In the genomic region with DNA sequence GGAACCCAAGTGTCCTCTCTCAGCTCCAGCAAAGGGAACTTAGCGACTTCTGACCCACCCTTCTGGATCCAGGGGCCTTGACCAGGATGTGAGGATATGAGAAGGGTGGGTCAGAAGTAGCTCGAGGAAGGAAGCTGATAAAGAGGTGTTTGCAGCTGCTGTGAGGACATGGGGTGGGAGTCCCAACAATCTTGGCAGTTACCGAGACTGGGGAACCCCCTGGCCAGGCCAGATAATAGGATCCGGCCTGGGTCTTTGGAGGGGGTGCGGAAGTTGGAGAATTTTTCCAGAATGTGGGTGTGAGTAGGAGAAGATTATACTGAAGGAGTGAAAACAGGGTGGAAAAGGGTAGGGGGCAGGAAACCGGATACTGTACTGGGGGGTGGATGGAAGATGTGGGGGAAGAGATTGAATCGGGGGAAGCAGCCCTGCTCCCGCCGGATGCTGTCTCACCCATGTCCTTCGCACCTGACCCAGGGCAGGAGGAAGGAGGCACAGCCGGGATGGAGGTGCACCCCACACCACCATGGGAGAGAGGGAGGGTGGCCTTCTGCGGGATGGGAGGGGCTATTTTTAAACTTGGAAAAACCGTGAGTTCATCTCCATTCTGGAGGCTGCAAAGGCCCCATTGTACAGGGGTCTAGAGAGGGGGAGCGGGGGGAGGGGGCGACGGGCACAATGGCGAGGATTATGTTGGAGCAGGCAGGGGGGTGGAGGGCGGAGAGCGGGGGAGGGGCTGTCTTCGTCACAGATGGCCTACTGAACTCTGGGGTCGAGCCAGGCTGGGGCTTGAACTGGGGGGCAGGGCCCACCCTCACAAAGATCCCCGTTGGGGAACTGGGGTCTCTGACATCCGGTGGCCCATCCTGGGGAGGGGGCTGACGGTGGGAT, we compare ENCODE assay signal across 9 cellular contexts. TPM values are rescaled to one million over a fixed set of nuclear protein-coding genes. Genes with fewer than 3 reads are reported as not detected.
DNase-seq lines count a peak whose midpoint lies in the region; ATAC-seq and TF ChIP-seq lines count a peak whose summit lies in the region.
"Had no signal": no experiment of that assay in that cellular context is flagged by ENCODE, and none has a peak within 500 bp of the region (broad histone marks: within the 10 kb centered on the region; RNA-seq: fewer than 3 reads in every experiment).

No MANE protein-coding gene starts in this region.

- H3K27me3 Mint-ChIP-seq in CD4-positive, alpha-beta memory T cell, result peaks cover 1 to 12% of the 10 kb centered on the region in 2 donors

- CTCF ChIA-PET in CD4-positive, alpha-beta memory T cell (lab: Charles Lee; ENCODE audit: partially characterized antibody), result interaction anchor here (1.0 to 11.0 kb wide), 9 partner anchors 12 to 151 kb away, joined by 3 to 146 read pairs (median 10); a partner anchor contains a TSS

- TF ChIP-seq CTCF in fibroblast of lung (conservative IDR thresholded peaks at IDR 0.05 in 1 of 2, IDR thresholded peaks at IDR 0.05 in 1 of 2; ENCODE audit: low read depth in 1 of 2, low read length in 2 of 2) (no peak), parathyroid adenoma (IDR thresholded peaks at IDR 0.05) (no peak)

- peaks cover 19 to 52% (median 34%) of the 10 kb centered on the region in 4 donors for H3K4me1 Mint-ChIP-seq in CD4-positive, alpha-beta memory T cell

- H3K4me1 ChIP-seq in CD4-positive, alpha-beta memory T cell (ENCODE audit: insufficient read depth, low read length), result peaks cover 62% of the 10 kb centered on the region
- H3K4me1 ChIP-seq in SJCRH30 (peaks cover 15% of the 10 kb centered on the region), fibroblast of lung (ENCODE audit: control insufficient read depth, extremely low read depth, insufficient read depth, low read length) (peaks cover 27% of the 10 kb centered on the region), parathyroid adenoma (peaks cover 4% of the 10 kb centered on the region)

- H3K4me2 ChIP-seq in fibroblast of lung (ENCODE audit: extremely low read depth, insufficient read depth, low read length) (no peak overlapping the region), parathyroid adenoma (ENCODE audit: low read length) (no peak overlapping the region)

- H4K20me1 ChIP-seq in fibroblast of lung (ENCODE audit: control insufficient read depth, extremely low read depth, insufficient read depth, low read length), result no peaks in the 10 kb centered on the region

- H2AFZ ChIP-seq in fibroblast of lung (ENCODE audit: low read length) (no peak overlapping the region), parathyroid adenoma (no peak overlapping the region)

- no peaks in the 10 kb centered on the region for H3K36me3 ChIP-seq in CD4-positive, alpha-beta memory T cell (ENCODE audit: insufficient read depth, low read length)
- H3K36me3 ChIP-seq in SJCRH30, result no peaks in the 10 kb centered on the region
- no peaks in the 10 kb centered on the region for H3K36me3 ChIP-seq in fibroblast of lung (ENCODE audit: control insufficient read depth, insufficient read depth, low read length)
- no peaks in the 10 kb centered on the region for H3K36me3 ChIP-seq in parathyroid adenoma (ENCODE audit: control insufficient read depth, insufficient read depth, low read length)

- no peaks in the 10 kb centered on the region for H3K79me2 ChIP-seq in fibroblast of lung (ENCODE audit: control insufficient read depth, insufficient read depth, low read length)
- no peaks in the 10 kb centered on the region for H3K79me2 ChIP-seq in parathyroid adenoma

- no peaks in the 10 kb centered on the region for H3K9me3 ChIP-seq in CD4-positive, alpha-beta memory T cell (ENCODE audit: control insufficient read depth in 1 of 2, low read length in 2 of 2)
- H3K9me3 ChIP-seq in SJCRH30 (replicated peaks), result no peaks in the 10 kb centered on the region
- no peaks in the 10 kb centered on the region for H3K9me3 ChIP-seq in fibroblast of lung (ENCODE audit: control insufficient read depth, insufficient read depth, low read depth, low read length)
- no peaks in the 10 kb centered on the region for H3K9me3 ChIP-seq in parathyroid adenoma (ENCODE audit: control insufficient read depth, low read length)

- peak overlapping the region in 6 of 8 donors; percentile 64 to 83 (median 78) for H3K4me3 Mint-ChIP-seq in CD4-positive, alpha-beta memory T cell

- intact Hi-C loops in CD4-positive, alpha-beta memory T cell (cut with micrococcal nuclease), result loop anchor here (5.0 kb wide), 2 partner anchors 38 to 218 kb away; a partner anchor contains a TSS

- peak overlapping the region in 6 of 7 donors; percentile 72 to 95 (median 88) for H3K27ac Mint-ChIP-seq in CD4-positive, alpha-beta memory T cell

- H3K4me3 ChIP-seq in CD4-positive, alpha-beta memory T cell (ENCODE audit: low read length in 2 of 2), result peak overlapping the region in 1 of 2 donors; percentile 62
- H3K4me3 ChIP-seq in SJCRH30 (peak overlapping the region; percentile 51), fibroblast of lung (replicated peaks in 1 of 4; ENCODE audit: control extremely low read depth in 1 of 4, insufficient read depth in 1 of 4, low read depth in 3 of 4, low read length in 4 of 4) (no peak overlapping the region), parathyroid adenoma (ENCODE audit: low read depth, low read length) (no peak overlapping the region)

- DNase-seq in CD4-positive, alpha-beta memory T cell, result no peak
- DNase-seq in SJCRH30 (peak in 1 of 2 experiments; percentile 24), fibroblast of lung (ENCODE audit: low read depth in 2 of 2) (no peak), NCI-H2171 (lab: John Stamatoyannopoulos, UW) (no peak), DMS79 treated with DMSO at 0.1 percent for 48 hours (lab: John Stamatoyannopoulos, UW) (no peak)
- no peak for DNase-seq in effector CD4-positive, alpha-beta T cell
- DNase-seq: MV-4-11 had no signal

- H3K9me3 Mint-ChIP-seq in CD4-positive, alpha-beta memory T cell, result no peaks in the 10 kb centered on the region

- H3K9ac ChIP-seq in fibroblast of lung (ENCODE audit: insufficient read depth, low read length) (peak overlapping the region; percentile 57), parathyroid adenoma (no peak overlapping the region)

- H3K36me3 Mint-ChIP-seq in CD4-positive, alpha-beta memory T cell, result no peaks in the 10 kb centered on the region

- ATAC-seq in GM18870 (IDR thresholded peaks at IDR 0.05; ENCODE audit: unreplicated experiment), result no peak

- H3K27ac ChIP-seq in CD4-positive, alpha-beta memory T cell (ENCODE audit: low read depth, low read length), result peak overlapping the region; percentile 60
- H3K27ac ChIP-seq in SJCRH30 (peak overlapping the region; percentile 79), fibroblast of lung (ENCODE audit: insufficient read depth, low read length) (peak overlapping the region; percentile 9), parathyroid adenoma (peak overlapping the region; percentile 70)

- POLR2A ChIA-PET in CD4-positive, alpha-beta memory T cell (lab: Charles Lee; ENCODE audit: partially characterized antibody), result interaction anchor here (1.0 to 3.5 kb wide), 6 partner anchors 18 to 252 kb away, joined by 3 to 22 read pairs (median 4); a partner anchor contains a TSS

- peaks cover 10% of the 10 kb centered on the region for H3K27me3 ChIP-seq in CD4-positive, alpha-beta memory T cell (ENCODE audit: insufficient read depth, low read length)
- H3K27me3 ChIP-seq in SJCRH30, result no peaks in the 10 kb centered on the region
- peaks cover 8% of the 10 kb centered on the region for H3K27me3 ChIP-seq in fibroblast of lung (ENCODE audit: control insufficient read depth, insufficient read depth, low read length)
- no peaks in the 10 kb centered on the region for H3K27me3 ChIP-seq in parathyroid adenoma (ENCODE audit: control insufficient read depth, insufficient read depth, low read length)

RNA-seq across cellular contexts. Expression of a gene that starts 3.0 kb away (rescaled TPM):
- under 1 TPM; 0.26 to 0.28 TPM for total RNA-seq in CD4-positive, alpha-beta memory T cell
- under 1 TPM; 0.40 to 0.82 TPM for polyA plus RNA-seq in CD4-positive, alpha-beta memory T cell
- 30.2 and 31.7 TPM in 2 replicates for total RNA-seq in SJCRH30 (2014; rRNA removed; shearing (Covaris generic))
- 3.9 and 4.8 TPM in 2 replicates for total RNA-seq in fibroblast of lung
- 8.1 and 26.3 TPM in 2 replicates for polyA plus RNA-seq in fibroblast of lung
- polyA plus RNA-seq in fibroblast of lung (2012), result 7.7 and 23.8 TPM in 2 replicates
- polyA minus RNA-seq in fibroblast of lung (ENCODE audit: low replicate concordance), result 7.4 and 15.7 TPM in 2 replicates

RNA-seq across cellular contexts. Expression of a gene that starts 14.4 kb away (rescaled TPM):
- total RNA-seq in CD4-positive, alpha-beta memory T cell, result 10 to 100 TPM; 17.5 to 18.3 TPM
- polyA plus RNA-seq in CD4-positive, alpha-beta memory T cell, result 10 to 100 TPM; 33.1 to 50.8 TPM
- 8.3 and 10.4 TPM in 2 replicates for total RNA-seq in SJCRH30 (2014; rRNA removed; shearing (Covaris generic))
- total RNA-seq in fibroblast of lung, result 4.1 and 7.1 TPM in 2 replicates
- 22.9 and 38.0 TPM in 2 replicates for polyA plus RNA-seq in fibroblast of lung
- 27.6 and 45.2 TPM in 2 replicates for polyA plus RNA-seq in fibroblast of lung (2012)
- 113 and 145 TPM in 2 replicates for polyA minus RNA-seq in fibroblast of lung (ENCODE audit: low replicate concordance)

RNA-seq across cellular contexts. Expression of a gene that starts 20.7 kb away (rescaled TPM):
- total RNA-seq in CD4-positive, alpha-beta memory T cell, result not detected
- polyA plus RNA-seq in CD4-positive, alpha-beta memory T cell, result not detected
- 0.85 and 2.0 TPM in 2 replicates for total RNA-seq in SJCRH30 (2014; rRNA removed; shearing (Covaris generic))
- 32.0 and 34.4 TPM in 2 replicates for total RNA-seq in fibroblast of lung
- 13.4 and 13.6 TPM in 2 replicates for polyA plus RNA-seq in fibroblast of lung
- polyA plus RNA-seq in fibroblast of lung (2012), result 23.0 and 28.9 TPM in 2 replicates
- polyA minus RNA-seq in fibroblast of lung (ENCODE audit: low replicate concordance), result 10.6 and 14.9 TPM in 2 replicates

RNA-seq across cellular contexts. Expression of a gene that starts 26.6 kb away (rescaled TPM):
- total RNA-seq in CD4-positive, alpha-beta memory T cell, result not detected
- polyA plus RNA-seq in CD4-positive, alpha-beta memory T cell, result not detected
- not detected in 2 replicates for total RNA-seq in SJCRH30 (2014; rRNA removed; shearing (Covaris generic))
- total RNA-seq in fibroblast of lung, result not detected in 2 replicates
- polyA plus RNA-seq in fibroblast of lung, result not detected in 2 replicates
- polyA plus RNA-seq in fibroblast of lung (2012), result not detected in 2 replicates
- polyA minus RNA-seq in fibroblast of lung (ENCODE audit: low replicate concordance), result not detected in 2 replicates

Comparison
In these comparisons a context has a peak if more than half of its experiments do, and no peak if none do; other contexts are left out.
1. H3K27ac ChIP-seq: peak in every context shown above with its lines; median percentile 79 in SJCRH30; 70 in parathyroid adenoma; 60 in CD4-positive, alpha-beta memory T cell; 9 in fibroblast of lung.
2. RNA of a gene that starts 20.7 kb away (total RNA-seq): 32.0 to 34.4 TPM in fibroblast of lung; 0.85 to 2.0 TPM in SJCRH30 and not detected in CD4-positive, alpha-beta memory T cell; every median in the first group is over 10 times any median in the second.